Comparison of ENCODE assay signal across 8 cellular contexts in genomic region chr9:127567898-127568617, GRCh38.
DNase-seq lines count a peak whose midpoint lies in the region; ATAC-seq and TF ChIP-seq lines count a peak whose summit lies in the region.

No MANE protein-coding gene starts in this region.

- no peaks in the 10 kb centered on the region for H3K9me3 ChIP-seq in parathyroid adenoma (ENCODE audit: control insufficient read depth, low read length)

- H3K4me3 ChIP-seq in WI38 (ENCODE audit: low read depth, low read length) (peak overlapping the region; percentile 99), foreskin fibroblast (ENCODE audit: low read depth in 1 of 2, low read length in 2 of 2) (peak overlapping the region; percentile 90 to 93), parathyroid adenoma (ENCODE audit: low read depth, low read length) (peak overlapping the region; percentile 62)

- H3K27ac ChIP-seq in parathyroid adenoma, result peak overlapping the region; percentile 81

- peaks cover 5% of the 10 kb centered on the region for H3K79me2 ChIP-seq in parathyroid adenoma

- peak overlapping the region; percentile 62 for H2AFZ ChIP-seq in parathyroid adenoma

- H3K36me3 ChIP-seq in parathyroid adenoma (ENCODE audit: control insufficient read depth, insufficient read depth, low read length), result no peaks in the 10 kb centered on the region

- H3K4me2 ChIP-seq in parathyroid adenoma (ENCODE audit: low read length), result peak overlapping the region; percentile 84

- no peak overlapping the region for H3K9ac ChIP-seq in parathyroid adenoma

- ATAC-seq in GM19452 (IDR thresholded peaks at IDR 0.05; ENCODE audit: unreplicated experiment), result no peak

- TF ChIP-seq CTCF in WI38 (IDR thresholded peaks at IDR 0.05; ENCODE audit: low read depth, low read length) (no peak), foreskin fibroblast (IDR thresholded peaks at IDR 0.05; ENCODE audit: low read depth, low read length) (no peak), parathyroid adenoma (IDR thresholded peaks at IDR 0.05) (no peak)

- DNase-seq in NCI-H82 (lab: John Stamatoyannopoulos, UW) (peak; percentile 40), NCI-H82 treated with DMSO at 0.1 percent for 48 hours (lab: John Stamatoyannopoulos, UW; ENCODE audit: unreplicated experiment) (no peak), foreskin fibroblast (no peak), C1 segment of cervical spinal cord (lab: John Stamatoyannopoulos, UW) (no peak), EL (no peak)

- no peaks in the 10 kb centered on the region for H3K27me3 ChIP-seq in parathyroid adenoma (ENCODE audit: control insufficient read depth, insufficient read depth, low read length)

- peaks cover 7% of the 10 kb centered on the region for H3K4me1 ChIP-seq in parathyroid adenoma
